ENCODE assay signal across 1 cellular context in the genomic region with DNA sequence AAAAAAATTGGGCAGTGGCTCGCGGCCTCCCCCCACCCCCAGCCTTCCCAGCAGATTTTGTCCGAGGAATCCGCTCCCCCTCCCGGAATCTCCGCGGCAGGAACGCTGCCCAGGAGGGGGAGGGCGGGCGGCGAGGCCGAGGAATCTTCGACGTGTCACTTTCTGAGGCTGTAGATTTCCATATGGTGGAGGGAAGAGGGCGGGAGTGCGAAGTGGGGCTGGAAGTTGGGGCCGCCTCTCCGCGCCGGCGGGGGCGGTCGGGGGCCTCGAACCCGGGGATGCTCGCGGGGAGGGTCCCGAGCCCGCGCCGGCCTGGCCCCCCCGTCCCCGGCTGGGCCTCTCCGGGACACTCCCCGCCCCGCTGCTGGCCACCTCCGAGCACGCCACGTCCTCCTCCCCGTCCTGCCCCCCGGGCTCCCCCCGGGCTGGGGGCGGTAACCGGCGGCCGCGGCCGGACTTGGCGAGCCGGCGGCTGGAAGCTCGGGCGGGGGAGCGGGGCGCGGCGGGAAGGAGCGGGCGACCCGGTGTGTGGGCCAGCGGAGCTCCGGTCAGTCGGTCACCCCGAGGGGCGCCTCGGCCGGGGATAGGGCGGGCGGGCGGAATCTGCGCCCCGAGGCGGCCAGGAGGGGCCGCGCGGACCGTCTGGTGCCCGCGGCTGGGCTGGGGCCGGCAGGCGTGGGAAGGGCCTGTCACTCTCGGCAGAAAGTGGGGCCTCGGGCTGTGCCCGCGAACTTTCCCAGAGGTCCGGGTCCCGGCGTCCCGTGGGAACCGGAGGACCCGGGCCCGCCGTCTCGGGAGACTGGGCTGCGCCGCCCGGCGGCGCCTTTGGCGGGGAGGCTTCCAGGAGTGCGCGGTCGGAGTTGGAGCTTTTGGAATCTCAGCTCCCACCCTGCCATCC.
TF ChIP-seq lines count a peak whose summit lies in the region.

No MANE protein-coding gene starts in this region.

TF ChIP-seq in K562, 482 proteins besides CTCF, POLR2A, EP300 and RAD21 (continued from another document and continues in another):
- TF ChIP-seq POLR2B (IDR thresholded peaks at IDR 0.05; ENCODE audit: low read depth, partially characterized antibody) (no peak), ZNF146 (CRISPR knock-in tag; IDR thresholded peaks at IDR 0.05; ENCODE audit: unreplicated experiment) (no peak), ADNP (tag; IDR thresholded peaks at IDR 0.05) (no peak), RBM34 (IDR thresholded peaks at IDR 0.05; ENCODE audit: borderline replicate concordance, insufficient read depth, low read length) (no peak), SMARCC2 (IDR thresholded peaks at IDR 0.05; ENCODE audit: low read depth) (no peak), SETDB1 (IDR thresholded peaks at IDR 0.05; ENCODE audit: low read length) (no peak), DNMT1 (IDR thresholded peaks at IDR 0.05) (no peak), HNRNPL (IDR thresholded peaks at IDR 0.05; ENCODE audit: low read depth, low read length) (no peak), SMAD2 (IDR thresholded peaks at IDR 0.05; ENCODE audit: low read depth, low read length) (no peak), BRCA1 (IDR thresholded peaks at IDR 0.05) (no peak), BRCA1 (CRISPR knock-in tag; IDR thresholded peaks at IDR 0.05) (no peak), PYGO2 (tag; IDR thresholded peaks at IDR 0.05) (no peak), ZNF695 (CRISPR knock-in tag; IDR thresholded peaks at IDR 0.05) (no peak), CREBBP (IDR thresholded peaks at IDR 0.05; ENCODE audit: low read depth, low read length) (no peak), ATF7 (IDR thresholded peaks at IDR 0.05) (peak; percentile 33; the same call in 1 of the 2 replicates), ZNF184 (CRISPR knock-in tag; IDR thresholded peaks at IDR 0.05) (no peak), NCOR1 (IDR thresholded peaks at IDR 0.05) (no peak), ZNF134 (CRISPR knock-in tag; conservative IDR thresholded peaks at IDR 0.05) (no peak), TAF1 (IDR thresholded peaks at IDR 0.05; ENCODE audit: control insufficient read depth, extremely low read depth, insufficient read depth, low read length, severe bottlenecking) (peak; percentile 61), KDM2B (CRISPR knock-in tag; IDR thresholded peaks at IDR 0.05) (no peak), TFAM (CRISPR knock-in tag; conservative IDR thresholded peaks at IDR 0.05) (no peak), NR2C2 (CRISPR knock-in tag; IDR thresholded peaks at IDR 0.05) (no peak), NR2C2 (tag; IDR thresholded peaks at IDR 0.05) (peak; percentile 37; the same call in 1 of the 2 replicates), SIX5 (IDR thresholded peaks at IDR 0.05; ENCODE audit: borderline replicate concordance in 1 of 2, insufficient read depth in 1 of 2, low read depth in 1 of 2, low read length in 2 of 2) (no peak), U2AF1 (optimal IDR thresholded peaks at IDR 0.05; ENCODE audit: low read depth, low read length) (no peak), CXXC5 (CRISPR knock-in tag; IDR thresholded peaks at IDR 0.05) (peak; percentile 55), BRF1 (IDR thresholded peaks at IDR 0.05; ENCODE audit: borderline replicate concordance, extremely low read depth, insufficient read length) (no peak), JUNB (CRISPR knock-in tag; conservative IDR thresholded peaks at IDR 0.05) (no peak), ZNF133 (CRISPR knock-in tag; IDR thresholded peaks at IDR 0.05) (no peak), HIVEP1 (CRISPR knock-in tag; IDR thresholded peaks at IDR 0.05) (no peak), DACH1 (IDR thresholded peaks at IDR 0.05; ENCODE audit: partially characterized antibody) (no peak), FOXP1 (CRISPR knock-in tag; IDR thresholded peaks at IDR 0.05) (peak; percentile 90; the same call in 1 of the 2 replicates), MED1 (CRISPR knock-in tag; IDR thresholded peaks at IDR 0.05; ENCODE audit: borderline replicate concordance) (no peak), MTF1 (CRISPR knock-in tag; IDR thresholded peaks at IDR 0.05; ENCODE audit: borderline replicate concordance) (no peak), XRCC4 (IDR thresholded peaks at IDR 0.05; ENCODE audit: extremely low read depth, insufficient read depth, insufficient read length) (no peak), ETV5 (CRISPR knock-in tag; IDR thresholded peaks at IDR 0.05; ENCODE audit: low read depth) (no peak), ZNF23 (CRISPR knock-in tag; IDR thresholded peaks at IDR 0.05) (no peak), SREBF1 (IDR thresholded peaks at IDR 0.05; ENCODE audit: borderline replicate concordance, low read depth, low read length) (no peak), MAFK (IDR thresholded peaks at IDR 0.05; ENCODE audit: low read length) (no peak), ZNF41 (CRISPR knock-in tag; conservative IDR thresholded peaks at IDR 0.05) (no peak)
- TF ChIP-seq, protein P1, sequence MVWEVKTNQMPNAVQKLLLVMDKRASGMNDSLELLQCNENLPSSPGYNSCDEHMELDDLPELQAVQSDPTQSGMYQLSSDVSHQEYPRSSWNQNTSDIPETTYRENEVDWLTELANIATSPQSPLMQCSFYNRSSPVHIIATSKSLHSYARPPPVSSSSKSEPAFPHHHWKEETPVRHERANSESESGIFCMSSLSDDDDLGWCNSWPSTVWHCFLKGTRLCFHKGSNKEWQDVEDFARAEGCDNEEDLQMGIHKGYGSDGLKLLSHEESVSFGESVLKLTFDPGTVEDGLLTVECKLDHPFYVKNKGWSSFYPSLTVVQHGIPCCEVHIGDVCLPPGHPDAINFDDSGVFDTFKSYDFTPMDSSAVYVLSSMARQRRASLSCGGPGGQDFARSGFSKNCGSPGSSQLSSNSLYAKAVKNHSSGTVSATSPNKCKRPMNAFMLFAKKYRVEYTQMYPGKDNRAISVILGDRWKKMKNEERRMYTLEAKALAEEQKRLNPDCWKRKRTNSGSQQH (CRISPR knock-in tag; IDR thresholded peaks at IDR 0.05), result no peak
- TF ChIP-seq, protein P2, sequence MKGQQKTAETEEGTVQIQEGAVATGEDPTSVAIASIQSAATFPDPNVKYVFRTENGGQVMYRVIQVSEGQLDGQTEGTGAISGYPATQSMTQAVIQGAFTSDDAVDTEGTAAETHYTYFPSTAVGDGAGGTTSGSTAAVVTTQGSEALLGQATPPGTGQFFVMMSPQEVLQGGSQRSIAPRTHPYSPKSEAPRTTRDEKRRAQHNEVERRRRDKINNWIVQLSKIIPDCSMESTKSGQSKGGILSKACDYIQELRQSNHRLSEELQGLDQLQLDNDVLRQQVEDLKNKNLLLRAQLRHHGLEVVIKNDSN (CRISPR knock-in tag; IDR thresholded peaks at IDR 0.05), result no peak
- TF ChIP-seq, protein P3, sequence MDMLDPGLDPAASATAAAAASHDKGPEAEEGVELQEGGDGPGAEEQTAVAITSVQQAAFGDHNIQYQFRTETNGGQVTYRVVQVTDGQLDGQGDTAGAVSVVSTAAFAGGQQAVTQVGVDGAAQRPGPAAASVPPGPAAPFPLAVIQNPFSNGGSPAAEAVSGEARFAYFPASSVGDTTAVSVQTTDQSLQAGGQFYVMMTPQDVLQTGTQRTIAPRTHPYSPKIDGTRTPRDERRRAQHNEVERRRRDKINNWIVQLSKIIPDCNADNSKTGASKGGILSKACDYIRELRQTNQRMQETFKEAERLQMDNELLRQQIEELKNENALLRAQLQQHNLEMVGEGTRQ (CRISPR knock-in tag; IDR thresholded peaks at IDR 0.05), result no peak
- TF ChIP-seq, protein P4, sequence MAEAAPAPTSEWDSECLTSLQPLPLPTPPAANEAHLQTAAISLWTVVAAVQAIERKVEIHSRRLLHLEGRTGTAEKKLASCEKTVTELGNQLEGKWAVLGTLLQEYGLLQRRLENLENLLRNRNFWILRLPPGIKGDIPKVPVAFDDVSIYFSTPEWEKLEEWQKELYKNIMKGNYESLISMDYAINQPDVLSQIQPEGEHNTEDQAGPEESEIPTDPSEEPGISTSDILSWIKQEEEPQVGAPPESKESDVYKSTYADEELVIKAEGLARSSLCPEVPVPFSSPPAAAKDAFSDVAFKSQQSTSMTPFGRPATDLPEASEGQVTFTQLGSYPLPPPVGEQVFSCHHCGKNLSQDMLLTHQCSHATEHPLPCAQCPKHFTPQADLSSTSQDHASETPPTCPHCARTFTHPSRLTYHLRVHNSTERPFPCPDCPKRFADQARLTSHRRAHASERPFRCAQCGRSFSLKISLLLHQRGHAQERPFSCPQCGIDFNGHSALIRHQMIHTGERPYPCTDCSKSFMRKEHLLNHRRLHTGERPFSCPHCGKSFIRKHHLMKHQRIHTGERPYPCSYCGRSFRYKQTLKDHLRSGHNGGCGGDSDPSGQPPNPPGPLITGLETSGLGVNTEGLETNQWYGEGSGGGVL (CRISPR knock-in tag; IDR thresholded peaks at IDR 0.05), result no peak
- TF ChIP-seq, protein P5, sequence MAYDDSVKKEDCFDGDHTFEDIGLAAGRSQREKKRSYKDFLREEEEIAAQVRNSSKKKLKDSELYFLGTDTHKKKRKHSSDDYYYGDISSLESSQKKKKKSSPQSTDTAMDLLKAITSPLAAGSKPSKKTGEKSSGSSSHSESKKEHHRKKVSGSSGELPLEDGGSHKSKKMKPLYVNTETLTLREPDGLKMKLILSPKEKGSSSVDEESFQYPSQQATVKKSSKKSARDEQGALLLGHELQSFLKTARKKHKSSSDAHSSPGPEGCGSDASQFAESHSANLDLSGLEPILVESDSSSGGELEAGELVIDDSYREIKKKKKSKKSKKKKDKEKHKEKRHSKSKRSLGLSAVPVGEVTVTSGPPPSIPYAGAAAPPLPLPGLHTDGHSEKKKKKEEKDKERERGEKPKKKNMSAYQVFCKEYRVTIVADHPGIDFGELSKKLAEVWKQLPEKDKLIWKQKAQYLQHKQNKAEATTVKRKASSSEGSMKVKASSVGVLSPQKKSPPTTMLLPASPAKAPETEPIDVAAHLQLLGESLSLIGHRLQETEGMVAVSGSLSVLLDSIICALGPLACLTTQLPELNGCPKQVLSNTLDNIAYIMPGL (CRISPR knock-in tag; IDR thresholded peaks at IDR 0.05), result no peak
- TF ChIP-seq, protein P6, sequence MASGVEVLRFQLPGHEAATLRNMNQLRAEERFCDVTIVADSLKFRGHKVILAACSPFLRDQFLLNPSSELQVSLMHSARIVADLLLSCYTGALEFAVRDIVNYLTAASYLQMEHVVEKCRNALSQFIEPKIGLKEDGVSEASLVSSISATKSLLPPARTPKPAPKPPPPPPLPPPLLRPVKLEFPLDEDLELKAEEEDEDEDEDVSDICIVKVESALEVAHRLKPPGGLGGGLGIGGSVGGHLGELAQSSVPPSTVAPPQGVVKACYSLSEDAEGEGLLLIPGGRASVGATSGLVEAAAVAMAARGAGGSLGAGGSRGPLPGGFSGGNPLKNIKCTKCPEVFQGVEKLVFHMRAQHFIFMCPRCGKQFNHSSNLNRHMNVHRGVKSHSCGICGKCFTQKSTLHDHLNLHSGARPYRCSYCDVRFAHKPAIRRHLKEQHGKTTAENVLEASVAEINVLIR (CRISPR knock-in tag; IDR thresholded peaks at IDR 0.05), result no peak
- TF ChIP-seq, protein P7, sequence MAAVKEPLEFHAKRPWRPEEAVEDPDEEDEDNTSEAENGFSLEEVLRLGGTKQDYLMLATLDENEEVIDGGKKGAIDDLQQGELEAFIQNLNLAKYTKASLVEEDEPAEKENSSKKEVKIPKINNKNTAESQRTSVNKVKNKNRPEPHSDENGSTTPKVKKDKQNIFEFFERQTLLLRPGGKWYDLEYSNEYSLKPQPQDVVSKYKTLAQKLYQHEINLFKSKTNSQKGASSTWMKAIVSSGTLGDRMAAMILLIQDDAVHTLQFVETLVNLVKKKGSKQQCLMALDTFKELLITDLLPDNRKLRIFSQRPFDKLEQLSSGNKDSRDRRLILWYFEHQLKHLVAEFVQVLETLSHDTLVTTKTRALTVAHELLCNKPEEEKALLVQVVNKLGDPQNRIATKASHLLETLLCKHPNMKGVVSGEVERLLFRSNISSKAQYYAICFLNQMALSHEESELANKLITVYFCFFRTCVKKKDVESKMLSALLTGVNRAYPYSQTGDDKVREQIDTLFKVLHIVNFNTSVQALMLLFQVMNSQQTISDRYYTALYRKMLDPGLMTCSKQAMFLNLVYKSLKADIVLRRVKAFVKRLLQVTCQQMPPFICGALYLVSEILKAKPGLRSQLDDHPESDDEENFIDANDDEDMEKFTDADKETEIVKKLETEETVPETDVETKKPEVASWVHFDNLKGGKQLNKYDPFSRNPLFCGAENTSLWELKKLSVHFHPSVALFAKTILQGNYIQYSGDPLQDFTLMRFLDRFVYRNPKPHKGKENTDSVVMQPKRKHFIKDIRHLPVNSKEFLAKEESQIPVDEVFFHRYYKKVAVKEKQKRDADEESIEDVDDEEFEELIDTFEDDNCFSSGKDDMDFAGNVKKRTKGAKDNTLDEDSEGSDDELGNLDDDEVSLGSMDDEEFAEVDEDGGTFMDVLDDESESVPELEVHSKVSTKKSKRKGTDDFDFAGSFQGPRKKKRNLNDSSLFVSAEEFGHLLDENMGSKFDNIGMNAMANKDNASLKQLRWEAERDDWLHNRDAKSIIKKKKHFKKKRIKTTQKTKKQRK (IDR thresholded peaks at IDR 0.05; ENCODE audit: borderline replicate concordance, low read depth, low read length), result no peak
- TF ChIP-seq, protein P8, sequence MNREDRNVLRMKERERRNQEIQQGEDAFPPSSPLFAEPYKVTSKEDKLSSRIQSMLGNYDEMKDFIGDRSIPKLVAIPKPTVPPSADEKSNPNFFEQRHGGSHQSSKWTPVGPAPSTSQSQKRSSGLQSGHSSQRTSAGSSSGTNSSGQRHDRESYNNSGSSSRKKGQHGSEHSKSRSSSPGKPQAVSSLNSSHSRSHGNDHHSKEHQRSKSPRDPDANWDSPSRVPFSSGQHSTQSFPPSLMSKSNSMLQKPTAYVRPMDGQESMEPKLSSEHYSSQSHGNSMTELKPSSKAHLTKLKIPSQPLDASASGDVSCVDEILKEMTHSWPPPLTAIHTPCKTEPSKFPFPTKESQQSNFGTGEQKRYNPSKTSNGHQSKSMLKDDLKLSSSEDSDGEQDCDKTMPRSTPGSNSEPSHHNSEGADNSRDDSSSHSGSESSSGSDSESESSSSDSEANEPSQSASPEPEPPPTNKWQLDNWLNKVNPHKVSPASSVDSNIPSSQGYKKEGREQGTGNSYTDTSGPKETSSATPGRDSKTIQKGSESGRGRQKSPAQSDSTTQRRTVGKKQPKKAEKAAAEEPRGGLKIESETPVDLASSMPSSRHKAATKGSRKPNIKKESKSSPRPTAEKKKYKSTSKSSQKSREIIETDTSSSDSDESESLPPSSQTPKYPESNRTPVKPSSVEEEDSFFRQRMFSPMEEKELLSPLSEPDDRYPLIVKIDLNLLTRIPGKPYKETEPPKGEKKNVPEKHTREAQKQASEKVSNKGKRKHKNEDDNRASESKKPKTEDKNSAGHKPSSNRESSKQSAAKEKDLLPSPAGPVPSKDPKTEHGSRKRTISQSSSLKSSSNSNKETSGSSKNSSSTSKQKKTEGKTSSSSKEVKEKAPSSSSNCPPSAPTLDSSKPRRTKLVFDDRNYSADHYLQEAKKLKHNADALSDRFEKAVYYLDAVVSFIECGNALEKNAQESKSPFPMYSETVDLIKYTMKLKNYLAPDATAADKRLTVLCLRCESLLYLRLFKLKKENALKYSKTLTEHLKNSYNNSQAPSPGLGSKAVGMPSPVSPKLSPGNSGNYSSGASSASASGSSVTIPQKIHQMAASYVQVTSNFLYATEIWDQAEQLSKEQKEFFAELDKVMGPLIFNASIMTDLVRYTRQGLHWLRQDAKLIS (CRISPR knock-in tag; IDR thresholded peaks at IDR 0.05), result peak; percentile 30; the same call in 1 of the 2 replicates
- TF ChIP-seq, protein P9, sequence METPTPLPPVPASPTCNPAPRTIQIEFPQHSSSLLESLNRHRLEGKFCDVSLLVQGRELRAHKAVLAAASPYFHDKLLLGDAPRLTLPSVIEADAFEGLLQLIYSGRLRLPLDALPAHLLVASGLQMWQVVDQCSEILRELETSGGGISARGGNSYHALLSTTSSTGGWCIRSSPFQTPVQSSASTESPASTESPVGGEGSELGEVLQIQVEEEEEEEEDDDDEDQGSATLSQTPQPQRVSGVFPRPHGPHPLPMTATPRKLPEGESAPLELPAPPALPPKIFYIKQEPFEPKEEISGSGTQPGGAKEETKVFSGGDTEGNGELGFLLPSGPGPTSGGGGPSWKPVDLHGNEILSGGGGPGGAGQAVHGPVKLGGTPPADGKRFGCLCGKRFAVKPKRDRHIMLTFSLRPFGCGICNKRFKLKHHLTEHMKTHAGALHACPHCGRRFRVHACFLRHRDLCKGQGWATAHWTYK (CRISPR knock-in tag; IDR thresholded peaks at IDR 0.05), result peak; percentile 30; the same call in 1 of the 2 replicates
